Comparison of ENCODE assay signal across 9 cellular contexts in genomic region chr7:74203157-74203556, GRCh38. TPM values are rescaled to one million over a fixed set of nuclear protein-coding genes. Genes with fewer than 3 reads are reported as not detected.
DNase-seq lines count a peak whose midpoint lies in the region; ATAC-seq, FAIRE-seq and TF ChIP-seq lines count a peak whose summit lies in the region.
"Had no signal": no experiment of that assay in that cellular context is flagged by ENCODE, and none has a peak within 500 bp of the region (broad histone marks: within the 10 kb centered on the region; RNA-seq: fewer than 3 reads in every experiment).

No MANE protein-coding gene starts in this region.

- DNase-seq in D721Med (ENCODE audit: insufficient read length, low spot score) (no peak), activated B cell treated with CpG ODN at 0.5 μM for 24 hours (no peak), kidney epithelial cell (ENCODE audit: low read depth) (no peak), SHP77 (lab: John Stamatoyannopoulos, UW) (no peak)
- DNase-seq in Jurkat, Clone E6-1 (ENCODE audit: low read depth, low spot score): peak; percentile 74
- DNase-seq in activated T-cell treated with anti-CD3 and anti-CD28 coated beads, Interleukin-2, amount 50 U/mL, for 48 hours: no peak

- H3K27me3 Mint-ChIP-seq in activated B cell treated with CpG ODN at 0.5 μM for 24 hours: no peaks in the 10 kb centered on the region

- ATAC-seq in activated B cell treated with CpG ODN at 0.5 μM for 24 hours (ENCODE audit: low read depth) (peak; percentile 28), HG03469 (IDR thresholded peaks at IDR 0.05; ENCODE audit: unreplicated experiment) (no peak), GM19455 (IDR thresholded peaks at IDR 0.05; ENCODE audit: unreplicated experiment) (no peak)

- FAIRE-seq in D721Med (lab: Jason Lieb, UNC): no peak

- no peaks in the 10 kb centered on the region for H3K27me3 ChIP-seq in kidney epithelial cell (ENCODE audit: control insufficient read depth, insufficient read depth, low read length)
- H3K27me3 ChIP-seq: SJSA1 had no signal

- H3K4me3 ChIP-seq in Jurkat, Clone E6-1 (ENCODE audit: low read length): no peak overlapping the region; the same call in 1 of the 2 replicates
- no peak overlapping the region for H3K4me3 ChIP-seq in kidney epithelial cell (ENCODE audit: low read depth, low read length)
- H3K4me3 ChIP-seq: SJSA1 had no signal

- H3K27ac Mint-ChIP-seq in activated B cell treated with CpG ODN at 0.5 μM for 24 hours: peak overlapping the region; percentile 24

- TF ChIP-seq CTCF in D721Med (IDR thresholded peaks at IDR 0.05; ENCODE audit: insufficient read depth, missing control alignments): peak; percentile 41
- peak; percentile 29 for TF ChIP-seq CTCF in activated B cell treated with CpG ODN at 0.5 μM for 24 hours (IDR thresholded peaks at IDR 0.05)
- peak; percentile 64 for TF ChIP-seq CTCF in kidney epithelial cell (IDR thresholded peaks at IDR 0.05; ENCODE audit: insufficient read depth, low read length, poor library complexity, severe bottlenecking)

- CTCF ChIA-PET in activated B cell treated with CpG ODN at 0.5 μM for 24 hours (lab: Charles Lee): interaction anchor here (0.8 to 8.7 kb wide), 5 partner anchors 9 to 197 kb away, joined by 3 to 133 read pairs (median 3); no protein-coding TSS in a partner anchor

- H3K9me3 Mint-ChIP-seq in activated B cell treated with CpG ODN at 0.5 μM for 24 hours: no peaks in the 10 kb centered on the region

- intact Hi-C loops in activated B cell treated with CpG ODN at 0.5 μM for 24 hours (cut with micrococcal nuclease): loop anchor here (1.0 kb wide), 1 partner anchor 135 kb away; no protein-coding TSS in a partner anchor

- no peak overlapping the region for H3K4me3 Mint-ChIP-seq in activated B cell treated with CpG ODN at 0.5 μM for 24 hours

- no peaks in the 10 kb centered on the region for H3K36me3 ChIP-seq in kidney epithelial cell (ENCODE audit: control insufficient read depth, insufficient read depth, low read length)

- peaks cover 2% of the 10 kb centered on the region for H3K36me3 Mint-ChIP-seq in activated B cell treated with CpG ODN at 0.5 μM for 24 hours (ENCODE audit: low read depth)

- POLR2A ChIA-PET in activated B cell treated with CpG ODN at 0.5 μM for 24 hours (lab: Charles Lee): interaction anchor here (0.7 to 1.0 kb wide), 3 partner anchors 24 to 120 kb away, joined by 3 read pairs; partner anchors contain the start of gene LIMK1

- peaks cover 45% of the 10 kb centered on the region for H3K4me1 Mint-ChIP-seq in activated B cell treated with CpG ODN at 0.5 μM for 24 hours

RNA-seq across cellular contexts. Expression of gene LAT2, which starts 6.6 kb away (rescaled TPM):
- polyA plus RNA-seq in Jurkat, Clone E6-1 (2012; ENCODE audit: insufficient read depth, insufficient read length): 2.2 TPM
- total RNA-seq in activated B cell treated with CpG ODN at 0.5 μM for 24 hours: 291 and 329 TPM in 2 replicates
- 0.14 and 1.4 TPM in 2 replicates for total RNA-seq in kidney epithelial cell

RNA-seq across cellular contexts. Expression of gene EIF4H, which starts 29.0 kb away (rescaled TPM):
- 294 TPM for polyA plus RNA-seq in Jurkat, Clone E6-1 (2012; ENCODE audit: insufficient read depth, insufficient read length)
- 263 and 280 TPM in 2 replicates for total RNA-seq in activated B cell treated with CpG ODN at 0.5 μM for 24 hours
- total RNA-seq in kidney epithelial cell: 264 and 307 TPM in 2 replicates

RNA-seq across cellular contexts. Expression of gene RFC2, which starts 51.0 kb away (rescaled TPM):
- polyA plus RNA-seq in Jurkat, Clone E6-1 (2012; ENCODE audit: insufficient read depth, insufficient read length): 119 TPM
- total RNA-seq in activated B cell treated with CpG ODN at 0.5 μM for 24 hours (44.0 and 45.8 TPM in 2 replicates), kidney epithelial cell (15.7 and 19.9 TPM in 2 replicates)

Comparison
In these comparisons a context has a peak if more than half of its experiments do, and no peak if none do; other contexts are left out.
1. RNA of gene LAT2, which starts 6.6 kb away (total RNA-seq): 291 to 329 TPM in activated B cell treated with CpG ODN at 0.5 μM for 24 hours; 0.14 to 1.4 TPM in kidney epithelial cell; every median in the first group is over 100 times any median in the second.
2. Peak in every context shown above with its lines, with median percentiles within 50 percentile points of each other: CTCF ChIP-seq.